23 cellular contexts compared by ENCODE assay signal in the genomic region with DNA sequence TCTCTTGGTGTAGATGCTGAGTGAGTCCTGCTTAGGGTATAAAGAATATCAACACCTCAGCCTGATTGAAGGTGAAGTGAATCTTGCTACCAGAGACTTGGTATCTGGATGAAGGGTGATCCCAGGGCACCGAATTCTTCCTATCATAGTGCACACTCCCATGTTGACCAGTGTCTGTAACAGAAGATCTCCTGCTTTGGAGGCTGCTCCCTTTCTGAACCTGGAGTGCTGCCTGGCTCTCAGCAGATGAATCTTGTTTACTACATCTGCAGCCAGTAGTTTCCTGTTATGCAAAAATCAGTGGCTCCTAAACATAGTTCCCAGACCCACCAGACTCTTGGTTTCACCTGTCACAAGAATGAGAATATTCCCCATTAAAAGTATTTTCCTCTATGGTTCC.
"Had no signal": no experiment of that assay in that cellular context is flagged by ENCODE, and none has a peak within 500 bp of the region (broad histone marks: within the 10 kb centered on the region; RNA-seq: fewer than 3 reads in every experiment).

No MANE protein-coding gene starts in this region.

- H3K27me3 Mint-ChIP-seq: activated naive CD8-positive, alpha-beta T cell; type B pancreatic cell had no signal

- H3K36me3 Mint-ChIP-seq: activated naive CD8-positive, alpha-beta T cell; mesothelial cell of epicardium; type B pancreatic cell had no signal

- H3K36me3 ChIP-seq: cardiac muscle cell, heart right ventricle, left lung, pancreas, thoracic aorta, uterus had no signal

- H3K9me3 ChIP-seq: left lung, pancreas, psoas muscle, thoracic aorta, uterus had no signal

- ATAC-seq: activated CD4-positive, CD25-positive, alpha-beta regulatory T cell treated with anti-CD3 and anti-CD28 coated beads, Interleukin-2, amount 50 U/mL, for 24 hours; left lung; naive thymus-derived CD4-positive, alpha-beta T cell; pancreas; stimulated activated naive CD8-positive, alpha-beta T cell treated with anti-CD3 and anti-CD28 coated beads, Interleukin-15, Interleukin-2, amounts not matched to agents 100 U/mL and 50 U/mL, for 24 hours had no signal

- H3K4me1 ChIP-seq: left lung, pancreas, psoas muscle, uterus had no signal

- H3K27ac Mint-ChIP-seq: mesothelial cell of epicardium; T-helper 2 cell treated with Interferon-gamma antibody and Interleukin-4, amounts not matched to agents 5 μg/mL and 100 μg/mL, for 36 hours had no signal

- H3K27me3 ChIP-seq: cardiac muscle cell, heart right ventricle, left lung, pancreas, uterus had no signal

- H3K4me3 Mint-ChIP-seq: activated naive CD8-positive, alpha-beta T cell; mesothelial cell of epicardium; T-helper 2 cell treated with Interferon-gamma antibody and Interleukin-4, amounts not matched to agents 5 μg/mL and 100 μg/mL, for 36 hours; type B pancreatic cell had no signal

- H3K27ac ChIP-seq: cardiac muscle cell, heart right ventricle, left lung, pancreas, psoas muscle, uterus had no signal

- DNase-seq: activated CD4-positive, alpha-beta T cell treated with anti-CD3 and anti-CD28 coated beads for 48 hours; activated CD4-positive, alpha-beta T cell treated with anti-CD3 and anti-CD28 coated beads, Interleukin-2, amount 50 U/mL, for 48 hours; activated CD8-positive, alpha-beta memory T cell treated with anti-CD3 and anti-CD28 coated beads for 24 hours; activated effector memory CD4-positive, alpha-beta T cell treated with Interleukin-2 at 50 U/mL for 16 hours; activated naive CD4-positive, alpha-beta T cell treated with Interleukin-2 at 50 U/mL for 16 hours; anterior cingulate cortex; foreskin fibroblast; heart right ventricle; kidney glomerular epithelial cell; left lung; naive thymus-derived CD4-positive, alpha-beta T cell; pancreas; psoas muscle; stimulated activated naive CD8-positive, alpha-beta T cell treated with anti-CD3 and anti-CD28 coated beads, Interleukin-15, Interleukin-2, amounts not matched to agents 100 U/mL and 50 U/mL, for 24 hours; T-helper 1 cell; uterus had no signal

- H3K4me3 ChIP-seq: cardiac muscle cell, heart right ventricle, left lung, pancreas, psoas muscle, thoracic aorta, uterus had no signal
